1 cellular context compared by ENCODE assay signal in genomic region chr12:7302536-7303113, GRCh38.
A peak's percentile ranks its signal among the peaks of the same experiment; 100 is the strongest.
TF ChIP-seq lines count a peak whose summit lies in the region.

No MANE protein-coding gene starts in this region.

TF ChIP-seq in K562, 482 proteins besides CTCF, POLR2A, EP300 and RAD21 (continued from another document and continues in another):
- 0 out of 4 replicates have a peak, but pooled peaks of 1 of the 2 experiments have one; percentile 39 for TF ChIP-seq ZMIZ1 (IDR thresholded peaks at IDR 0.05; ENCODE audit: low read depth in 2 of 2, low read length in 2 of 2)
- no peak for TF ChIP-seq MAFG (tag; conservative IDR thresholded peaks at IDR 0.05)
- no peak; the same call in 1 of the 2 replicates for TF ChIP-seq MECOM (CRISPR knock-in tag; IDR thresholded peaks at IDR 0.05)
- no peak for TF ChIP-seq GATAD2A (IDR thresholded peaks at IDR 0.05)
- no peak for TF ChIP-seq HINFP (tag; conservative IDR thresholded peaks at IDR 0.05; ENCODE audit: low read depth)
- TF ChIP-seq BACH1 (tag; IDR thresholded peaks at IDR 0.05): no peak
- TF ChIP-seq MED1 (CRISPR knock-in tag; IDR thresholded peaks at IDR 0.05; ENCODE audit: borderline replicate concordance): no peak
- peak; percentile 43 to 78; a peak in 2 of 4 replicates for TF ChIP-seq TRIM24 (IDR thresholded peaks at IDR 0.05)
- TF ChIP-seq ZBTB49 (CRISPR knock-in tag; IDR thresholded peaks at IDR 0.05; ENCODE audit: borderline replicate concordance): no peak
- TF ChIP-seq, protein P1, sequence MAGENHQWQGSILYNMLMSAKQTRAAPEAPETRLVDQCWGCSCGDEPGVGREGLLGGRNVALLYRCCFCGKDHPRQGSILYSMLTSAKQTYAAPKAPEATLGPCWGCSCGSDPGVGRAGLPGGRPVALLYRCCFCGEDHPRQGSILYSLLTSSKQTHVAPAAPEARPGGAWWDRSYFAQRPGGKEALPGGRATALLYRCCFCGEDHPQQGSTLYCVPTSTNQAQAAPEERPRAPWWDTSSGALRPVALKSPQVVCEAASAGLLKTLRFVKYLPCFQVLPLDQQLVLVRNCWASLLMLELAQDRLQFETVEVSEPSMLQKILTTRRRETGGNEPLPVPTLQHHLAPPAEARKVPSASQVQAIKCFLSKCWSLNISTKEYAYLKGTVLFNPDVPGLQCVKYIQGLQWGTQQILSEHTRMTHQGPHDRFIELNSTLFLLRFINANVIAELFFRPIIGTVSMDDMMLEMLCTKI (IDR thresholded peaks at IDR 0.05; ENCODE audit: partially characterized antibody): no peak
- no peak for TF ChIP-seq GTF2B (IDR thresholded peaks at IDR 0.05; ENCODE audit: extremely low read depth, insufficient read length)
- 0 out of 2 replicates have a peak, but pooled peaks have one; percentile 46 for TF ChIP-seq NBN (IDR thresholded peaks at IDR 0.05; ENCODE audit: low read depth)
- TF ChIP-seq THRA (IDR thresholded peaks at IDR 0.05): no peak
- no peak for TF ChIP-seq RBM14 (IDR thresholded peaks at IDR 0.05; ENCODE audit: borderline replicate concordance, insufficient read depth, low read depth, low read length)
- no peak for TF ChIP-seq SETDB1 (IDR thresholded peaks at IDR 0.05; ENCODE audit: low read length)
- peak; percentile 98 for TF ChIP-seq ESRRA (IDR thresholded peaks at IDR 0.05; ENCODE audit: borderline replicate concordance, low read depth)
- no peak for TF ChIP-seq SNAPC5 (CRISPR knock-in tag; IDR thresholded peaks at IDR 0.05)
- TF ChIP-seq RBM25 (IDR thresholded peaks at IDR 0.05; ENCODE audit: low read depth, low read length, severe bottlenecking): no peak
- TF ChIP-seq ZKSCAN3 (CRISPR knock-in tag; IDR thresholded peaks at IDR 0.05): no peak
- TF ChIP-seq E2F8 (IDR thresholded peaks at IDR 0.05; ENCODE audit: low read depth, partially characterized antibody): no peak
- TF ChIP-seq CREB1 (IDR thresholded peaks at IDR 0.05): peak; percentile 68
- TF ChIP-seq CREB1 (CRISPR knock-in tag; IDR thresholded peaks at IDR 0.05): peak; percentile 69
- no peak for TF ChIP-seq TEAD2 (tag; IDR thresholded peaks at IDR 0.05)
- no peak for TF ChIP-seq SPI1 (IDR thresholded peaks at IDR 0.05; ENCODE audit: borderline replicate concordance, low read depth, low read length)
- no peak for TF ChIP-seq RB1 (IDR thresholded peaks at IDR 0.05; ENCODE audit: low read depth)
- TF ChIP-seq BCOR (IDR thresholded peaks at IDR 0.05): no peak
- TF ChIP-seq, protein P2, sequence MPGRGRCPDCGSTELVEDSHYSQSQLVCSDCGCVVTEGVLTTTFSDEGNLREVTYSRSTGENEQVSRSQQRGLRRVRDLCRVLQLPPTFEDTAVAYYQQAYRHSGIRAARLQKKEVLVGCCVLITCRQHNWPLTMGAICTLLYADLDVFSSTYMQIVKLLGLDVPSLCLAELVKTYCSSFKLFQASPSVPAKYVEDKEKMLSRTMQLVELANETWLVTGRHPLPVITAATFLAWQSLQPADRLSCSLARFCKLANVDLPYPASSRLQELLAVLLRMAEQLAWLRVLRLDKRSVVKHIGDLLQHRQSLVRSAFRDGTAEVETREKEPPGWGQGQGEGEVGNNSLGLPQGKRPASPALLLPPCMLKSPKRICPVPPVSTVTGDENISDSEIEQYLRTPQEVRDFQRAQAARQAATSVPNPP (IDR thresholded peaks at IDR 0.05; ENCODE audit: borderline replicate concordance, insufficient read depth, insufficient read length): no peak
- no peak for TF ChIP-seq RBM15 (IDR thresholded peaks at IDR 0.05; ENCODE audit: insufficient read depth, low read length)
- no peak for TF ChIP-seq SNRNP70 (optimal IDR thresholded peaks at IDR 0.05; ENCODE audit: low read depth, low read length)
- TF ChIP-seq ATF1 (CRISPR knock-in tag; IDR thresholded peaks at IDR 0.05): no peak
- TF ChIP-seq ATF1 (tag; IDR thresholded peaks at IDR 0.05): peak; percentile 62
- TF ChIP-seq RBM39 (optimal IDR thresholded peaks at IDR 0.05; ENCODE audit: low read depth, low read length): no peak
- TF ChIP-seq ZNF174 (CRISPR knock-in tag; IDR thresholded peaks at IDR 0.05): no peak
- TF ChIP-seq CEBPG (CRISPR knock-in tag; IDR thresholded peaks at IDR 0.05): peak; percentile 97
- peak; percentile 72 to 98 for TF ChIP-seq CEBPG (tag; conservative IDR thresholded peaks at IDR 0.05 in 1 of 2, IDR thresholded peaks at IDR 0.05 in 1 of 2)
- TF ChIP-seq ZNF24 (IDR thresholded peaks at IDR 0.05): no peak
- TF ChIP-seq MEF2D (tag; conservative IDR thresholded peaks at IDR 0.05; ENCODE audit: low read depth): peak; percentile 72; the same call in 1 of the 2 replicates
- TF ChIP-seq HNRNPL (IDR thresholded peaks at IDR 0.05; ENCODE audit: low read depth, low read length): no peak
- no peak for TF ChIP-seq MTA3 (IDR thresholded peaks at IDR 0.05; ENCODE audit: borderline replicate concordance)
- no peak for TF ChIP-seq ILF3 (IDR thresholded peaks at IDR 0.05; ENCODE audit: borderline replicate concordance)
- no peak for TF ChIP-seq ZFP36 (IDR thresholded peaks at IDR 0.05; ENCODE audit: low read depth, low read length, partially characterized antibody)
- no peak for TF ChIP-seq ZNF146 (CRISPR knock-in tag; IDR thresholded peaks at IDR 0.05; ENCODE audit: unreplicated experiment)
- TF ChIP-seq, protein P3, sequence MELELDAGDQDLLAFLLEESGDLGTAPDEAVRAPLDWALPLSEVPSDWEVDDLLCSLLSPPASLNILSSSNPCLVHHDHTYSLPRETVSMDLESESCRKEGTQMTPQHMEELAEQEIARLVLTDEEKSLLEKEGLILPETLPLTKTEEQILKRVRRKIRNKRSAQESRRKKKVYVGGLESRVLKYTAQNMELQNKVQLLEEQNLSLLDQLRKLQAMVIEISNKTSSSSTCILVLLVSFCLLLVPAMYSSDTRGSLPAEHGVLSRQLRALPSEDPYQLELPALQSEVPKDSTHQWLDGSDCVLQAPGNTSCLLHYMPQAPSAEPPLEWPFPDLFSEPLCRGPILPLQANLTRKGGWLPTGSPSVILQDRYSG (tag; conservative IDR thresholded peaks at IDR 0.05; ENCODE audit: low read depth): no peak
- no peak for TF ChIP-seq RUNX1 (IDR thresholded peaks at IDR 0.05; ENCODE audit: low read depth)
- TF ChIP-seq ZNF583 (CRISPR knock-in tag; IDR thresholded peaks at IDR 0.05): no peak
- peak; percentile 85 for TF ChIP-seq ARID1B (IDR thresholded peaks at IDR 0.05)
- no peak for TF ChIP-seq SMC3 (conservative IDR thresholded peaks at IDR 0.05; ENCODE audit: insufficient read depth, low read depth, low read length)
- TF ChIP-seq TEAD4 (IDR thresholded peaks at IDR 0.05; ENCODE audit: low read length): peak; percentile 75
- no peak for TF ChIP-seq TEAD4 (CRISPR knock-in tag; IDR thresholded peaks at IDR 0.05; ENCODE audit: borderline replicate concordance)
- TF ChIP-seq KHSRP (IDR thresholded peaks at IDR 0.05): no peak
- no peak for TF ChIP-seq ZNF436 (CRISPR knock-in tag; IDR thresholded peaks at IDR 0.05)
- TF ChIP-seq, protein P4, sequence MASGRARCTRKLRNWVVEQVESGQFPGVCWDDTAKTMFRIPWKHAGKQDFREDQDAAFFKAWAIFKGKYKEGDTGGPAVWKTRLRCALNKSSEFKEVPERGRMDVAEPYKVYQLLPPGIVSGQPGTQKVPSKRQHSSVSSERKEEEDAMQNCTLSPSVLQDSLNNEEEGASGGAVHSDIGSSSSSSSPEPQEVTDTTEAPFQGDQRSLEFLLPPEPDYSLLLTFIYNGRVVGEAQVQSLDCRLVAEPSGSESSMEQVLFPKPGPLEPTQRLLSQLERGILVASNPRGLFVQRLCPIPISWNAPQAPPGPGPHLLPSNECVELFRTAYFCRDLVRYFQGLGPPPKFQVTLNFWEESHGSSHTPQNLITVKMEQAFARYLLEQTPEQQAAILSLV (tag; IDR thresholded peaks at IDR 0.05): peak; percentile 82
- TF ChIP-seq ZC3H11A (IDR thresholded peaks at IDR 0.05; ENCODE audit: low read depth, low read length): no peak
- TF ChIP-seq ZNF584 (CRISPR knock-in tag; IDR thresholded peaks at IDR 0.05; ENCODE audit: low read depth): 0 out of 2 replicates have a peak, but pooled peaks have one; percentile 67
- TF ChIP-seq ATF7 (IDR thresholded peaks at IDR 0.05): peak; percentile 95
- TF ChIP-seq ZNF354B (CRISPR knock-in tag; IDR thresholded peaks at IDR 0.05): no peak
- no peak for TF ChIP-seq GATAD2B (IDR thresholded peaks at IDR 0.05; ENCODE audit: borderline replicate concordance)
- TF ChIP-seq ZBTB1 (CRISPR knock-in tag; IDR thresholded peaks at IDR 0.05; ENCODE audit: borderline replicate concordance, low read depth): no peak
